ENCODE assay signal across 30 cellular contexts in the genomic region with DNA sequence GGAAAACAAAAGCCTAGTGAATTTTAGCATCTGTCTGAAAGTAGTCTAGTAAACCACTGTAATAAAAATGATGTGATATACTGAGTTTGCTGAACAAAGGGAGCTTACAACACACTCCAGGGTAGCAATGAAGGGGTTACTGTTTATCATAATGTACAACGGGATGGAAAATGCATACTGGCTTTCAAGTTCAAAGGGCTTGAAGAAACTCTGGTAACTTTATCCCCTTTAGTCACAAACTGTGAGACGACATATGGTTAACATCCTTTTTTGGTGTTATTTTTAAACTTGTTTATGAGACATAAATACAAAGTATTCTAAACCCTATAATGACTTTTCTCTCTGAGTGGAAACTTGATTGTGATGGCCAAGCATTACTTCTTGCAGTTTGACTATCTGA.
"Had no signal": no experiment of that assay in that cellular context is flagged by ENCODE, and none has a peak within 500 bp of the region (broad histone marks: within the 10 kb centered on the region; RNA-seq: fewer than 3 reads in every experiment).

No MANE protein-coding gene starts in this region.

- H3K27ac Mint-ChIP-seq: activated naive CD8-positive, alpha-beta T cell; activated T-cell treated with anti-CD3 and anti-CD28 coated beads, Interleukin-2, amount 50 U/mL, for 72 hours; naive thymus-derived CD4-positive, alpha-beta T cell; neural progenitor cell; stimulated activated naive B cell treated with anti-CD40 and anti-IgM and Interleukin-4, amounts not matched to agents 10 μg/mL and 1 μg/mL and 100 μg/mL, for 72 hours had no signal

- H3K27me3 ChIP-seq: adrenal gland, body of pancreas, esophagus muscularis mucosa, gastroesophageal sphincter, neural progenitor cell, right atrium auricular region, suprapubic skin, tibial artery, upper lobe of right lung had no signal

- H3K79me2 ChIP-seq: parathyroid adenoma had no signal

- H3K36me3 Mint-ChIP-seq: activated naive CD8-positive, alpha-beta T cell; naive thymus-derived CD4-positive, alpha-beta T cell; neural progenitor cell; stimulated activated naive B cell treated with anti-CD40 and anti-IgM and Interleukin-4, amounts not matched to agents 10 μg/mL and 1 μg/mL and 100 μg/mL, for 72 hours had no signal

- H3K36me3 ChIP-seq: adrenal gland, esophagus muscularis mucosa, gastroesophageal sphincter, neural progenitor cell, right atrium auricular region, suprapubic skin, tibial artery, upper lobe of right lung had no signal

- H3K4me3 ChIP-seq: adrenal gland, body of pancreas, esophagus muscularis mucosa, gastroesophageal sphincter, neural progenitor cell, right atrium auricular region, suprapubic skin, tibial artery, upper lobe of right lung had no signal

- H3K27ac ChIP-seq: adrenal gland, body of pancreas, esophagus muscularis mucosa, gastroesophageal sphincter, neural progenitor cell, parathyroid adenoma, right atrium auricular region, suprapubic skin, tibial artery, upper lobe of right lung, VCaP had no signal

- H3K4me2 ChIP-seq: neural progenitor cell had no signal

- H3K9me3 Mint-ChIP-seq: naive thymus-derived CD4-positive, alpha-beta T cell; neural progenitor cell had no signal

- H3K4me1 Mint-ChIP-seq: stimulated activated naive B cell treated with anti-CD40 and anti-IgM and Interleukin-4, amounts not matched to agents 10 μg/mL and 1 μg/mL and 100 μg/mL, for 72 hours had no signal

- DNase-seq: activated CD4-positive, alpha-beta T cell treated with anti-CD3 and anti-CD28 coated beads for 4 hours; activated CD4-positive, alpha-beta T cell treated with anti-CD3 and anti-CD28 coated beads, Interleukin-2, amount 50 U/mL, for 4 hours; activated effector memory CD4-positive, alpha-beta T cell treated with Interleukin-2 at 50 U/mL for 16 hours; activated naive CD4-positive, alpha-beta T cell treated with Interleukin-2 at 50 U/mL for 16 hours; activated T-cell treated with anti-CD3 and anti-CD28 coated beads for 4 hours; activated T-cell treated with anti-CD3 and anti-CD28 coated beads, Interleukin-2, amount 50 U/mL, for 72 hours; adrenal gland; aorta; body of pancreas; dermis blood vessel endothelial cell; effector CD4-positive, alpha-beta T cell; hippocampal formation; left cardiac atrium; mammary epithelial cell; midbrain; naive thymus-derived CD4-positive, alpha-beta T cell; occipital lobe; stimulated activated CD4-positive, alpha-beta T cell treated with anti-CD3 and anti-CD28 coated beads, Interleukin-15, amount 100 ng/mL, for 24 hours; stimulated activated CD4-positive, alpha-beta T cell treated with anti-CD3 and anti-CD28 coated beads, Interleukin-2, amount 100 ng/mL, for 24 hours; stimulated activated naive B cell treated with anti-CD40 and anti-IgM and Interleukin-4, amounts not matched to agents 10 μg/mL and 1 μg/mL and 100 μg/mL, for 72 hours; tibial artery; upper lobe of right lung had no signal

- H3K9ac ChIP-seq: neural progenitor cell, parathyroid adenoma had no signal

- ATAC-seq: activated T-cell treated with anti-CD3 and anti-CD28 coated beads, Interleukin-2, amount 50 U/mL, for 72 hours; body of pancreas; gastroesophageal sphincter; left cardiac atrium; naive thymus-derived CD4-positive, alpha-beta T cell; stimulated activated naive B cell treated with anti-CD40 and anti-IgM and Interleukin-4, amounts not matched to agents 10 μg/mL and 1 μg/mL and 100 μg/mL, for 72 hours; upper lobe of right lung had no signal

- H3K4me1 ChIP-seq: adrenal gland, body of pancreas, parathyroid adenoma, right atrium auricular region, suprapubic skin, tibial artery, upper lobe of right lung had no signal

- H3K9me3 ChIP-seq: adrenal gland, body of pancreas, esophagus muscularis mucosa, gastroesophageal sphincter, right atrium auricular region, suprapubic skin, tibial artery, upper lobe of right lung had no signal

- H3K27me3 Mint-ChIP-seq: activated naive CD8-positive, alpha-beta T cell; naive thymus-derived CD4-positive, alpha-beta T cell; stimulated activated naive B cell treated with anti-CD40 and anti-IgM and Interleukin-4, amounts not matched to agents 10 μg/mL and 1 μg/mL and 100 μg/mL, for 72 hours had no signal

- H3K4me3 Mint-ChIP-seq: activated naive CD8-positive, alpha-beta T cell; activated T-cell treated with anti-CD3 and anti-CD28 coated beads, Interleukin-2, amount 50 U/mL, for 72 hours; naive thymus-derived CD4-positive, alpha-beta T cell; neural progenitor cell; stimulated activated naive B cell treated with anti-CD40 and anti-IgM and Interleukin-4, amounts not matched to agents 10 μg/mL and 1 μg/mL and 100 μg/mL, for 72 hours had no signal

- H2AFZ ChIP-seq: neural progenitor cell, parathyroid adenoma had no signal
